ENCODE assay signal across 29 cellular contexts in the genomic region with DNA sequence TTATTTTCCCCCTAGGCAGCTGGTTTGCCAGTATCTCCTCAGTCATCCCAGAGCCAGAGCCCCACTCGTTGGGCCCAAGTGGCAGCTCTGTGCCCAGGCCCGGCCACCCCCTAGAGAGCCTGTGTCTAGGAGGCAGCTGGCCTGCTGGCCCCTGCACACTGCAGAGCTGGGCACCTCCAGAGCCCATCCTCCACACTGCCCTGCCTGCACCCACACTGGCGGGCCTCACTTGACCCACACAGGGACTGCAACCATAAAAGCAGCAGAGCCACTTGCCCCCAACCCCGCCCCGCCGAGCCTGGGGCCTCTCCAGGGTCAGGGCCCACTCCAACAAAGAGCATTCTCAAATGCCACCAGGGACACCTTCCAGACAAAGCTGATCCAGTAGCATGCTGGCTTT.
"Had no signal": no experiment of that assay in that cellular context is flagged by ENCODE, and none has a peak within 500 bp of the region (broad histone marks: within the 10 kb centered on the region; RNA-seq: fewer than 3 reads in every experiment).

No MANE protein-coding gene starts in this region.

- H3K27ac ChIP-seq: body of pancreas, coronary artery, gastroesophageal sphincter, parathyroid adenoma, right atrium auricular region, suprapubic skin, tibial nerve had no signal

- H3K4me3 ChIP-seq: adrenal gland, body of pancreas, coronary artery, dorsolateral prefrontal cortex, gastroesophageal sphincter, right atrium auricular region, suprapubic skin, tibial nerve had no signal

- H3K36me3 ChIP-seq: adrenal gland, gastroesophageal sphincter, right atrium auricular region, suprapubic skin, tibial nerve had no signal

- DNase-seq: activated B cell treated with CpG ODN at 0.5 μM for 24 hours; activated CD4-positive, alpha-beta T cell treated with anti-CD3 and anti-CD28 coated beads, Interleukin-2, amount 50 U/mL, for 1 hour; activated CD8-positive, alpha-beta T cell treated with anti-CD3 and anti-CD28 coated beads for 36 hours; activated effector memory CD4-positive, alpha-beta T cell treated with Interleukin-2 at 50 U/mL for 16 hours; activated naive CD4-positive, alpha-beta T cell treated with Interleukin-2 at 50 U/mL for 16 hours; aorta; body of pancreas; dorsolateral prefrontal cortex; effector memory CD4-positive, alpha-beta T cell; hypothalamus; immature natural killer cell; kidney; left colon; naive thymus-derived CD8-positive, alpha-beta T cell; occipital lobe; stimulated activated CD4-positive, alpha-beta T cell treated with anti-CD3 and anti-CD28 coated beads, Interleukin-15, amount 100 ng/mL, for 24 hours; stimulated activated CD4-positive, alpha-beta T cell treated with anti-CD3 and anti-CD28 coated beads, Interleukin-2, amount 100 ng/mL, for 24 hours; stimulated activated naive CD4-positive, alpha-beta T cell had no signal

- H3K36me3 Mint-ChIP-seq: activated naive CD8-positive, alpha-beta T cell; immature natural killer cell; memory B cell had no signal

- ATAC-seq: activated CD8-positive, alpha-beta T cell treated with anti-CD3 and anti-CD28 coated beads for 36 hours; body of pancreas; gastroesophageal sphincter; naive thymus-derived CD8-positive, alpha-beta T cell had no signal

- H3K27ac Mint-ChIP-seq: activated B cell treated with CpG ODN at 0.5 μM for 24 hours; activated CD8-positive, alpha-beta T cell treated with anti-CD3 and anti-CD28 coated beads for 36 hours; activated naive CD8-positive, alpha-beta T cell; immature natural killer cell; T-helper 1 cell treated with Interleukin-12 subunit alpha and Interleukin-12 subunit beta and Interleukin-4 antibody, amounts not matched to agents 30 μg/mL and 1 μg/mL, for 36 hours had no signal

- H3K9me3 ChIP-seq: adrenal gland, body of pancreas, gastroesophageal sphincter, right atrium auricular region, suprapubic skin, tibial nerve had no signal

- H3K4me3 Mint-ChIP-seq: activated B cell treated with CpG ODN at 0.5 μM for 24 hours; activated CD8-positive, alpha-beta T cell treated with anti-CD3 and anti-CD28 coated beads for 36 hours; activated naive CD8-positive, alpha-beta T cell; immature natural killer cell; memory B cell; naive thymus-derived CD8-positive, alpha-beta T cell; neural crest cell; T-helper 1 cell treated with Interleukin-12 subunit alpha and Interleukin-12 subunit beta and Interleukin-4 antibody, amounts not matched to agents 30 μg/mL and 1 μg/mL, for 36 hours had no signal

- H3K27me3 Mint-ChIP-seq: activated CD8-positive, alpha-beta T cell treated with anti-CD3 and anti-CD28 coated beads for 36 hours; activated naive CD8-positive, alpha-beta T cell; naive thymus-derived CD8-positive, alpha-beta T cell had no signal

- FAIRE-seq: kidney had no signal

- H3K27me3 ChIP-seq: adrenal gland, body of pancreas, dorsolateral prefrontal cortex, gastroesophageal sphincter, right atrium auricular region, suprapubic skin, tibial nerve had no signal

- H3K9ac ChIP-seq: parathyroid adenoma had no signal

- H3K9me3 Mint-ChIP-seq: activated B cell treated with CpG ODN at 0.5 μM for 24 hours; activated CD8-positive, alpha-beta T cell treated with anti-CD3 and anti-CD28 coated beads for 36 hours; immature natural killer cell; memory B cell; naive thymus-derived CD8-positive, alpha-beta T cell; neural crest cell; T-helper 1 cell treated with Interleukin-12 subunit alpha and Interleukin-12 subunit beta and Interleukin-4 antibody, amounts not matched to agents 30 μg/mL and 1 μg/mL, for 36 hours had no signal

- H2AFZ ChIP-seq: parathyroid adenoma had no signal
